ENCODE assay signal across 8 cellular contexts in genomic region chr9:112751059-112751795, GRCh38. TPM values are rescaled to one million over a fixed set of nuclear protein-coding genes. Genes with fewer than 3 reads are reported as not detected.
A peak's percentile ranks its signal among the peaks of the same experiment; 100 is the strongest.
DNase-seq lines count a peak whose midpoint lies in the region; ATAC-seq and TF ChIP-seq lines count a peak whose summit lies in the region.

No MANE protein-coding gene starts in this region.

- no peak overlapping the region for H2BK5ac ChIP-seq in neuronal stem cell (ENCODE audit: low read length)

- H3K4me3 Mint-ChIP-seq in activated naive CD4-positive, alpha-beta T cell treated with anti-CD3 and anti-CD28 coated beads, Interleukin-2, amount 50 U/mL, for 24 hours, result peak overlapping the region; percentile 84

- ATAC-seq in GM21526 (IDR thresholded peaks at IDR 0.05; ENCODE audit: low FRiP score, unreplicated experiment), result peak; percentile 40

- no peak overlapping the region for H2BK12ac ChIP-seq in neuronal stem cell (ENCODE audit: low read length)

- H2BK15ac ChIP-seq in neuronal stem cell (ENCODE audit: low read length), result no peak overlapping the region

- no peaks in the 10 kb centered on the region for H3K27me3 ChIP-seq in neuronal stem cell (ENCODE audit: control insufficient read depth in 3 of 3, insufficient read depth in 3 of 3, low read depth in 1 of 3, low read length in 3 of 3)
- H3K27me3 ChIP-seq in vagina, result no peaks in the 10 kb centered on the region

- no peak overlapping the region for H4K8ac ChIP-seq in neuronal stem cell (ENCODE audit: low read depth, low read length)

- no peaks in the 10 kb centered on the region for H3K36me3 ChIP-seq in neuronal stem cell (replicated peaks in 1 of 2; ENCODE audit: control insufficient read depth in 2 of 2, insufficient read depth in 2 of 2, low read length in 2 of 2)
- H3K36me3 ChIP-seq in vagina, result no peaks in the 10 kb centered on the region

- WGBS in neuronal stem cell (ENCODE audit: extremely low coverage in 2 of 2, insufficient read length in 2 of 2, insufficient replicate concordance in 1 of 2), 2 donors, result no CpG with 5 or more reads among the region's 49 CpGs

- H3K4me2 ChIP-seq in neuronal stem cell (ENCODE audit: insufficient read depth, low read length, poor library complexity, severe bottlenecking), result peak overlapping the region; percentile 96

- TF ChIP-seq CTCF in vagina (IDR thresholded peaks at IDR 0.05), result no peak

- no peak overlapping the region for H3K4ac ChIP-seq in neuronal stem cell (ENCODE audit: low read length)

- H3K27ac ChIP-seq in neuronal stem cell (replicated peaks; ENCODE audit: low read length) (peak overlapping the region; percentile 80), vagina (peak overlapping the region; percentile 90)

- intact Hi-C loops in vagina (cut with DNase I), result no loop called here

- DNase-seq in DMS114 treated with DMSO at 0.1 percent for 48 hours (lab: John Stamatoyannopoulos, UW; ENCODE audit: unreplicated experiment) (peak; percentile 17), HuH-7 (ENCODE audit: low spot score) (peak; percentile 90), RPMI8226 (peak; percentile 81), globus pallidus (ENCODE audit: low spot score) (peak; percentile 75), neuronal stem cell (ENCODE audit: low spot score) (peak; percentile 71), vagina (ENCODE audit: extremely low spot score in 2 of 2) (no peak)

- H3K18ac ChIP-seq in neuronal stem cell (ENCODE audit: low read length), result peak overlapping the region; percentile 94

- no peak for TF ChIP-seq POLR2A in vagina (IDR thresholded peaks at IDR 0.05)

- no peaks in the 10 kb centered on the region for H3K36me3 Mint-ChIP-seq in activated naive CD4-positive, alpha-beta T cell treated with anti-CD3 and anti-CD28 coated beads, Interleukin-2, amount 50 U/mL, for 24 hours

- H3K4me3 ChIP-seq in neuronal stem cell (ENCODE audit: low read length in 2 of 2), result peak overlapping the region; percentile 64 to 86
- peak overlapping the region; percentile 88 to 98 for H3K4me3 ChIP-seq in vagina

- H3K27ac Mint-ChIP-seq in activated naive CD4-positive, alpha-beta T cell treated with anti-CD3 and anti-CD28 coated beads, Interleukin-2, amount 50 U/mL, for 24 hours, result peak overlapping the region; percentile 57

- no peak overlapping the region for H4K91ac ChIP-seq in neuronal stem cell (ENCODE audit: low read depth, low read length, poor library complexity)

- H2AK5ac ChIP-seq in neuronal stem cell (ENCODE audit: low read depth, low read length), result no peak overlapping the region

- peak overlapping the region; percentile 97 for H3K9ac ChIP-seq in neuronal stem cell (ENCODE audit: low read depth, low read length, poor library complexity)

- H2BK120ac ChIP-seq in neuronal stem cell (ENCODE audit: low read depth, low read length), result no peak overlapping the region

- H2AFZ ChIP-seq in neuronal stem cell (ENCODE audit: low read length), result peak overlapping the region; percentile 89

- H3K9me3 ChIP-seq in neuronal stem cell (replicated peaks in 1 of 2; ENCODE audit: control insufficient read depth in 2 of 2, insufficient read depth in 1 of 2, low read depth in 1 of 2, low read length in 2 of 2) (no peaks in the 10 kb centered on the region), vagina (no peaks in the 10 kb centered on the region)

- peaks cover 63% of the 10 kb centered on the region for H3K4me1 Mint-ChIP-seq in activated naive CD4-positive, alpha-beta T cell treated with anti-CD3 and anti-CD28 coated beads, Interleukin-2, amount 50 U/mL, for 24 hours

- peak overlapping the region; percentile 95 for H3K23ac ChIP-seq in neuronal stem cell (ENCODE audit: low read depth, low read length, poor library complexity)

- H3K14ac ChIP-seq in neuronal stem cell (ENCODE audit: low read length), result no peak overlapping the region

- no peaks in the 10 kb centered on the region for H3K27me3 Mint-ChIP-seq in activated naive CD4-positive, alpha-beta T cell treated with anti-CD3 and anti-CD28 coated beads, Interleukin-2, amount 50 U/mL, for 24 hours

- H3K79me1 ChIP-seq in neuronal stem cell (ENCODE audit: low read depth, low read length), result peaks cover 2% of the 10 kb centered on the region

- H3K4me1 ChIP-seq in neuronal stem cell (ENCODE audit: control insufficient read depth in 2 of 2, insufficient read depth in 1 of 2, low read depth in 1 of 2, low read length in 2 of 2) (peaks cover 2 to 11% of the 10 kb centered on the region in 2 donors), vagina (peaks cover 54% of the 10 kb centered on the region)

- no peaks in the 10 kb centered on the region for H3K9me3 Mint-ChIP-seq in activated naive CD4-positive, alpha-beta T cell treated with anti-CD3 and anti-CD28 coated beads, Interleukin-2, amount 50 U/mL, for 24 hours

RNA-seq across cellular contexts. Expression of gene SNX30, which starts 0.7 kb away (rescaled TPM):
- 7.6 TPM for polyA plus RNA-seq in neuronal stem cell (2013, experiment 1 of 2)
- polyA plus RNA-seq in neuronal stem cell (2013, experiment 2 of 2), result 7.6 TPM
- 7.9 TPM for total RNA-seq in vagina

RNA-seq across cellular contexts. Expression of gene INIP, which starts 33.3 kb away (rescaled TPM):
- 21.2 TPM for polyA plus RNA-seq in neuronal stem cell (2013, experiment 1 of 2)
- 22.1 TPM for polyA plus RNA-seq in neuronal stem cell (2013, experiment 2 of 2)
- total RNA-seq in vagina, result 19.9 TPM

Comparison
In these comparisons a context has a peak if more than half of its experiments do, and no peak if none do; other contexts are left out.
1. DNase-seq: peak in DMS114 treated with DMSO at 0.1 percent for 48 hours (single experiment), HuH-7 (single experiment), RPMI8226 (single experiment), globus pallidus (single experiment) and neuronal stem cell (single experiment); none in vagina (0 of 2).